In genomic region chr1:64469977-64470669, GRCh38 we compare ENCODE assay signal across 1 cellular context.
TF ChIP-seq lines count a peak whose summit lies in the region.

Gene CACHD1 (plus strand): TSS chr1:64470129. CDS start chr1:64470745, 616 bp downstream.

TF ChIP-seq in SK-N-SH, 30 proteins besides CTCF, POLR2A, EP300 and RAD21 (continued from another document):
- TF ChIP-seq EZH2phosphoT487 (IDR thresholded peaks at IDR 0.05; ENCODE audit: borderline replicate concordance, low read depth) = no peak
- no peak for TF ChIP-seq RFX5 (IDR thresholded peaks at IDR 0.05; ENCODE audit: low read length)
- TF ChIP-seq SMC3 (IDR thresholded peaks at IDR 0.05; ENCODE audit: low read depth, low read length) = peak; percentile 50; the same call in 1 of the 2 replicates
- no peak for TF ChIP-seq FOXM1 (IDR thresholded peaks at IDR 0.05; ENCODE audit: low read depth)
- TF ChIP-seq MEF2A (IDR thresholded peaks at IDR 0.05; ENCODE audit: borderline replicate concordance, low read depth) = no peak
- no peak for TF ChIP-seq YY1 (IDR thresholded peaks at IDR 0.05; ENCODE audit: low read depth)
- TF ChIP-seq GABPA (IDR thresholded peaks at IDR 0.05; ENCODE audit: low read depth) = peak; percentile 59; the same call in 1 of the 2 replicates
- peak; percentile 59; the same call in 1 of the 2 replicates for TF ChIP-seq SIN3A (IDR thresholded peaks at IDR 0.05; ENCODE audit: borderline replicate concordance, low read depth, low read length)
- peak; percentile 23; the same call in 1 of the 2 replicates for TF ChIP-seq MAX (IDR thresholded peaks at IDR 0.05; ENCODE audit: low read depth)
- TF ChIP-seq FOSL2 (IDR thresholded peaks at IDR 0.05; ENCODE audit: borderline replicate concordance, low read depth) = no peak
- peak; percentile 40; the same call in 1 of the 2 replicates for TF ChIP-seq RCOR1 (IDR thresholded peaks at IDR 0.05; ENCODE audit: low read length)
- no peak for TF ChIP-seq USF2 (IDR thresholded peaks at IDR 0.05; ENCODE audit: borderline replicate concordance, low read depth, low read length)
- TF ChIP-seq GATA2 (CRISPR knock-in tag; IDR thresholded peaks at IDR 0.05) = no peak
- TF ChIP-seq NFIC (IDR thresholded peaks at IDR 0.05; ENCODE audit: borderline replicate concordance) = no peak
- TF ChIP-seq IRF3 (IDR thresholded peaks at IDR 0.05; ENCODE audit: low read depth, low read length) = no peak
- TF ChIP-seq RXRA (IDR thresholded peaks at IDR 0.05; ENCODE audit: borderline replicate concordance, low read depth) = no peak
- peak; percentile 87 for TF ChIP-seq MXI1 (IDR thresholded peaks at IDR 0.05; ENCODE audit: low read depth, low read length)
- TF ChIP-seq POLR2AphosphoS5 (IDR thresholded peaks at IDR 0.05; ENCODE audit: low read depth, low read length) = peak; percentile 82
